16 cellular contexts compared by ENCODE assay signal in genomic region chr1:54460861-54461382, GRCh38. TPM values are rescaled to one million over a fixed set of nuclear protein-coding genes. Genes with fewer than 3 reads are reported as not detected.
DNase-seq lines count a peak whose midpoint lies in the region; ATAC-seq lines count a peak whose summit lies in the region.
"Had no signal": no experiment of that assay in that cellular context is flagged by ENCODE, and none has a peak within 500 bp of the region (broad histone marks: within the 10 kb centered on the region; RNA-seq: fewer than 3 reads in every experiment).

No MANE protein-coding gene starts in this region.

- H3K36me3 Mint-ChIP-seq in CD4-positive, alpha-beta memory T cell, result no peaks in the 10 kb centered on the region
- H3K36me3 Mint-ChIP-seq in activated naive CD8-positive, alpha-beta T cell treated with anti-CD3 and anti-CD28 coated beads for 36 hours, result no peaks in the 10 kb centered on the region
- H3K36me3 Mint-ChIP-seq: activated naive CD4-positive, alpha-beta T cell treated with anti-CD3 and anti-CD28 coated beads, Interleukin-2, amount 50 U/mL, for 72 hours had no signal

- no peaks in the 10 kb centered on the region for H4K20me1 ChIP-seq in BLaER1 treated with 17β-estradiol and CSF1 and Interleukin-3, amounts not matched to agents 10 nM and 100 nM

- H3K27me3 ChIP-seq in BLaER1 treated with 17β-estradiol and CSF1 and Interleukin-3, amounts not matched to agents 10 nM and 100 nM, result no peaks in the 10 kb centered on the region
- no peaks in the 10 kb centered on the region for H3K27me3 ChIP-seq in CD4-positive, alpha-beta memory T cell (ENCODE audit: insufficient read depth, low read length)
- H3K27me3 ChIP-seq: left lung, upper lobe of left lung had no signal

- peak overlapping the region in 2 of 8 donors; percentile 36 to 87 for H3K4me3 Mint-ChIP-seq in CD4-positive, alpha-beta memory T cell
- H3K4me3 Mint-ChIP-seq in activated naive CD8-positive, alpha-beta T cell treated with anti-CD3 and anti-CD28 coated beads for 36 hours, result no peak overlapping the region

- WGBS in mesodermal cell (ENCODE audit: insufficient coverage in 2 of 2), 2 experiments, result 63 to 71% methylated on average over 3 to 4 of the region's 8 CpGs

- H3K4me3 ChIP-seq in BLaER1 treated with 17β-estradiol and CSF1 and Interleukin-3, amounts not matched to agents 10 nM and 100 nM, result no peak overlapping the region
- no peak overlapping the region for H3K4me3 ChIP-seq in CD4-positive, alpha-beta memory T cell (ENCODE audit: low read length in 2 of 2)
- H3K4me3 ChIP-seq in mesodermal cell (ENCODE audit: extremely low read depth, insufficient read depth, low read length, poor library complexity, severe bottlenecking), result no peak overlapping the region
- H3K4me3 ChIP-seq: left lung, mucosa of descending colon, upper lobe of left lung had no signal

- H3K4me1 Mint-ChIP-seq in CD4-positive, alpha-beta memory T cell, result peaks cover 30 to 60% (median 37%) of the 10 kb centered on the region in 4 donors
- peaks cover 37% of the 10 kb centered on the region for H3K4me1 Mint-ChIP-seq in activated naive CD8-positive, alpha-beta T cell treated with anti-CD3 and anti-CD28 coated beads for 36 hours

- ATAC-seq in HG02759 (IDR thresholded peaks at IDR 0.05; ENCODE audit: unreplicated experiment), result no peak
- ATAC-seq: HepG2, left lung had no signal

- H3K9ac ChIP-seq in BLaER1 treated with 17β-estradiol and CSF1 and Interleukin-3, amounts not matched to agents 10 nM and 100 nM, result no peak overlapping the region

- H3K9me3 ChIP-seq in BLaER1 treated with 17β-estradiol and CSF1 and Interleukin-3, amounts not matched to agents 10 nM and 100 nM (replicated peaks in 1 of 11), result no peaks in the 10 kb centered on the region
- H3K9me3 ChIP-seq in CD4-positive, alpha-beta memory T cell (ENCODE audit: control insufficient read depth in 1 of 2, low read length in 2 of 2), result no peaks in the 10 kb centered on the region
- H3K9me3 ChIP-seq in mesodermal cell (ENCODE audit: control insufficient read depth, low read length), result no peaks in the 10 kb centered on the region
- H3K9me3 ChIP-seq: left lung, mucosa of descending colon, upper lobe of left lung had no signal

- H3K9me3 Mint-ChIP-seq in CD4-positive, alpha-beta memory T cell, result no peaks in the 10 kb centered on the region
- H3K9me3 Mint-ChIP-seq in activated naive CD8-positive, alpha-beta T cell treated with anti-CD3 and anti-CD28 coated beads for 36 hours, result no peaks in the 10 kb centered on the region
- H3K9me3 Mint-ChIP-seq: activated naive CD4-positive, alpha-beta T cell treated with anti-CD3 and anti-CD28 coated beads, Interleukin-2, amount 50 U/mL, for 72 hours had no signal

- H3K4me1 ChIP-seq in BLaER1 treated with 17β-estradiol and CSF1 and Interleukin-3, amounts not matched to agents 10 nM and 100 nM, result peaks cover 67 to 81% (median 74%) of the 10 kb centered on the region in 10 experiments
- H3K4me1 ChIP-seq in CD4-positive, alpha-beta memory T cell (ENCODE audit: insufficient read depth, low read length), result peaks cover 50% of the 10 kb centered on the region
- H3K4me1 ChIP-seq in mesodermal cell (ENCODE audit: control insufficient read depth, insufficient read depth, low read length, poor library complexity, severe bottlenecking), result peaks cover 63% of the 10 kb centered on the region

- intact Hi-C loops in CD4-positive, alpha-beta memory T cell (cut with micrococcal nuclease), result loop anchor here (1.0 to 2.0 kb wide), 2 partner anchors 16 to 27 kb away; no protein-coding TSS in a partner anchor

- peak overlapping the region; percentile 82 to 95 (median 89) for H3K4me2 ChIP-seq in BLaER1 treated with 17β-estradiol and CSF1 and Interleukin-3, amounts not matched to agents 10 nM and 100 nM

- H3K27me3 Mint-ChIP-seq in CD4-positive, alpha-beta memory T cell, result no peaks in the 10 kb centered on the region
- no peaks in the 10 kb centered on the region for H3K27me3 Mint-ChIP-seq in activated naive CD8-positive, alpha-beta T cell treated with anti-CD3 and anti-CD28 coated beads for 36 hours

- CTCF ChIA-PET in CD4-positive, alpha-beta memory T cell (lab: Charles Lee; ENCODE audit: partially characterized antibody), result interaction anchor here (1.0 to 2.7 kb wide), 4 partner anchors 20 to 54 kb away, joined by 4 to 10 read pairs (median 6); partner anchors contain the start of gene SSBP3

- H3K27ac ChIP-seq in BLaER1 treated with 17β-estradiol and CSF1 and Interleukin-3, amounts not matched to agents 10 nM and 100 nM, result peak overlapping the region in 4 of 11 experiments; percentile 13 to 44 (median 30); a peak in 5 of 22 replicates
- peak overlapping the region; percentile 13 for H3K27ac ChIP-seq in CD4-positive, alpha-beta memory T cell (ENCODE audit: low read depth, low read length)
- H3K27ac ChIP-seq in mesodermal cell (ENCODE audit: low read depth, low read length, severe bottlenecking), result peak overlapping the region; percentile 0
- H3K27ac ChIP-seq: left lung, upper lobe of left lung had no signal

- peak overlapping the region; percentile 51 to 99 (median 90) for H3K27ac Mint-ChIP-seq in CD4-positive, alpha-beta memory T cell
- H3K27ac Mint-ChIP-seq in activated naive CD8-positive, alpha-beta T cell treated with anti-CD3 and anti-CD28 coated beads for 36 hours, result peak overlapping the region; percentile 40

- H3K36me3 ChIP-seq in BLaER1 treated with 17β-estradiol and CSF1 and Interleukin-3, amounts not matched to agents 10 nM and 100 nM, result no peaks in the 10 kb centered on the region
- H3K36me3 ChIP-seq in CD4-positive, alpha-beta memory T cell (ENCODE audit: insufficient read depth, low read length), result no peaks in the 10 kb centered on the region
- no peaks in the 10 kb centered on the region for H3K36me3 ChIP-seq in mesodermal cell (ENCODE audit: control insufficient read depth, insufficient read depth, low read length)
- H3K36me3 ChIP-seq: left lung, upper lobe of left lung had no signal

- no peak for DNase-seq in CD4-positive, alpha-beta memory T cell
- DNase-seq in activated naive CD8-positive, alpha-beta T cell treated with anti-CD3 and anti-CD28 coated beads for 36 hours, result no peak
- no peak for DNase-seq in stimulated activated CD4-positive, alpha-beta T cell treated with anti-CD3 and anti-CD28 coated beads, Interleukin-15, amount 100 ng/mL, for 24 hours
- no peak for DNase-seq in HT-29 (ENCODE audit: low spot score)
- DNase-seq: HCEC 1CT, left lung, mucosa of descending colon, NCI-H1436 treated with DMSO at 0.1 percent for 48 hours, NCI-H2171 treated with DMSO at 0.1 percent for 48 hours, NCI-H526 treated with DMSO at 0.1 percent for 48 hours, upper lobe of left lung had no signal

- POLR2A ChIA-PET in CD4-positive, alpha-beta memory T cell (lab: Charles Lee; ENCODE audit: partially characterized antibody), result interaction anchor here (1.1 to 8.0 kb wide), 5 partner anchors 16 to 55 kb away, joined by 6 to 121 read pairs (median 23); partner anchors contain the start of gene SSBP3

RNA-seq across cellular contexts. Expression of gene SSBP3, which starts 54.7 kb away (rescaled TPM):
- 10 to 100 TPM; 67.6 to 87.6 TPM for total RNA-seq in CD4-positive, alpha-beta memory T cell
- polyA plus RNA-seq in CD4-positive, alpha-beta memory T cell, result 10 to 100 TPM; 10.9 to 22.7 TPM
- 10 to 100 TPM; 62.8 to 65.4 TPM for total RNA-seq in activated naive CD8-positive, alpha-beta T cell treated with anti-CD3 and anti-CD28 coated beads for 36 hours
- polyA plus RNA-seq in mesodermal cell (2013, experiment 1 of 2), result 141 TPM
- 120 TPM for polyA plus RNA-seq in mesodermal cell (2013, experiment 2 of 2)
- total RNA-seq in HT-29 (2014; rRNA removed; shearing (Covaris generic)), result 15.5 and 18.2 TPM in 2 replicates
